In genomic region chr6:83853968-83854501, GRCh38 we compare ENCODE assay signal across 8 cellular contexts. TPM values are rescaled to one million over a fixed set of nuclear protein-coding genes. Genes with fewer than 3 reads are reported as not detected.
DNase-seq lines count a peak whose midpoint lies in the region; ATAC-seq and TF ChIP-seq lines count a peak whose summit lies in the region.

No MANE protein-coding gene starts in this region.

- DNase-seq in activated naive CD4-positive, alpha-beta T cell treated with anti-CD3 and anti-CD28 coated beads, Interleukin-2, amount 50 U/mL, for 72 hours (ENCODE audit: low spot score in 2 of 2) = no peak
- no peak for DNase-seq in activated naive CD4-positive, alpha-beta T cell treated with anti-CD3 and anti-CD28 coated beads, Interleukin-2, amount 50 U/mL, for 16 hours
- no peak for DNase-seq in thoracic aorta (ENCODE audit: low spot score)
- no peak for DNase-seq in mucosa of descending colon
- DNase-seq in activated naive CD4-positive, alpha-beta T cell (lab: John Stamatoyannopoulos, UW) = no peak

- no peak overlapping the region for H3K27ac Mint-ChIP-seq in activated naive CD4-positive, alpha-beta T cell treated with anti-CD3 and anti-CD28 coated beads, Interleukin-2, amount 50 U/mL, for 72 hours

- H3K27ac ChIP-seq in iPS-18a (ENCODE audit: low read length) (no peak overlapping the region), thoracic aorta (no peak overlapping the region)

- H3K36me3 ChIP-seq in iPS-18a (ENCODE audit: control insufficient read depth, low read depth, low read length) (no peaks in the 10 kb centered on the region), thoracic aorta (no peaks in the 10 kb centered on the region), mucosa of descending colon (ENCODE audit: low read depth) (no peaks in the 10 kb centered on the region)

- no peaks in the 10 kb centered on the region for H3K9me3 ChIP-seq in iPS-18a (ENCODE audit: control insufficient read depth, low read depth, low read length)
- no peaks in the 10 kb centered on the region for H3K9me3 ChIP-seq in thoracic aorta
- H3K9me3 ChIP-seq in mucosa of descending colon = no peaks in the 10 kb centered on the region

- no peak overlapping the region for H3K9ac ChIP-seq in iPS-18a (ENCODE audit: low read length)

- peaks cover 0 to 23% of the 10 kb centered on the region in 2 donors for H3K36me3 Mint-ChIP-seq in activated naive CD4-positive, alpha-beta T cell treated with anti-CD3 and anti-CD28 coated beads, Interleukin-2, amount 50 U/mL, for 72 hours

- no peak for TF ChIP-seq CTCF in thoracic aorta (IDR thresholded peaks at IDR 0.05)
- TF ChIP-seq CTCF in mucosa of descending colon (IDR thresholded peaks at IDR 0.05) = no peak

- H3K4me3 ChIP-seq in iPS-18a (ENCODE audit: low read length) = peak overlapping the region; percentile 75
- H3K4me3 ChIP-seq in thoracic aorta = peak overlapping the region; percentile 76
- H3K4me3 ChIP-seq in mucosa of descending colon = no peak overlapping the region

- H3K4me1 ChIP-seq in iPS-18a (ENCODE audit: control insufficient read depth, low read depth, low read length) (peaks cover 8% of the 10 kb centered on the region), thoracic aorta (ENCODE audit: control insufficient read depth in 1 of 2, low read depth in 2 of 2) (peaks cover 3 to 18% of the 10 kb centered on the region in 2 donors), mucosa of descending colon (ENCODE audit: low read depth) (peaks cover 12% of the 10 kb centered on the region)

- ATAC-seq in activated naive CD4-positive, alpha-beta T cell treated with anti-CD3 and anti-CD28 coated beads, Interleukin-2, amount 50 U/mL, for 72 hours = peak; percentile 4 to 15
- ATAC-seq in SK-N-SH treated with all-trans-retinoic acid at 6 μM for 48 hours = peak; percentile 51
- no peak for ATAC-seq in thoracic aorta (ENCODE audit: insufficient number of reproducible peaks, low FRiP score, low read depth)
- no peak for ATAC-seq in mucosa of descending colon
- ATAC-seq in GM19452 (IDR thresholded peaks at IDR 0.05; ENCODE audit: unreplicated experiment) = no peak

- H3K9me3 Mint-ChIP-seq in activated naive CD4-positive, alpha-beta T cell treated with anti-CD3 and anti-CD28 coated beads, Interleukin-2, amount 50 U/mL, for 72 hours = no peaks in the 10 kb centered on the region

- peaks cover 45% of the 10 kb centered on the region for H3K27me3 ChIP-seq in iPS-18a (ENCODE audit: control insufficient read depth, insufficient read depth, low read length)
- no peaks in the 10 kb centered on the region for H3K27me3 ChIP-seq in thoracic aorta (replicated peaks; ENCODE audit: insufficient read depth)

- intact Hi-C loops in mucosa of descending colon (cut with DNase I, micrococcal nuclease) = no loop called here

TF ChIP-seq in SK-N-SH treated with all-trans-retinoic acid at 6 μM for 48 hours, 23 proteins besides CTCF, POLR2A, EP300 and RAD21:
- TF ChIP-seq RARB (CRISPR knock-in tag; IDR thresholded peaks at IDR 0.05) = no peak

RNA-seq across cellular contexts. Expression of gene RIPPLY2, which starts 0.9 kb away (rescaled TPM):
- not detected for total RNA-seq in activated naive CD4-positive, alpha-beta T cell treated with anti-CD3 and anti-CD28 coated beads, Interleukin-2, amount 50 U/mL, for 72 hours
- total RNA-seq in thoracic aorta = not detected
- total RNA-seq in mucosa of descending colon = 1 to 10 TPM in 1 of 3 donors, not detected in 2; 1.3 TPM

RNA-seq across cellular contexts. Expression of gene CYB5R4, which starts 5.5 kb away (rescaled TPM):
- total RNA-seq in activated naive CD4-positive, alpha-beta T cell treated with anti-CD3 and anti-CD28 coated beads, Interleukin-2, amount 50 U/mL, for 72 hours = 10 to 100 TPM; 25.8 to 42.1 TPM
- total RNA-seq in thoracic aorta = 10 to 100 TPM in 1 of 2 donors, 1 to 10 TPM in 1; 9.1 to 16.2 TPM
- 10 to 100 TPM; 26.6 to 30.7 (median 29.0) TPM for total RNA-seq in mucosa of descending colon

Comparison
In these comparisons a context has a peak if more than half of its experiments do, and no peak if none do; other contexts are left out.
1. ATAC-seq: peak in activated naive CD4-positive, alpha-beta T cell treated with anti-CD3 and anti-CD28 coated beads, Interleukin-2, amount 50 U/mL, for 72 hours (2 of 2) and SK-N-SH treated with all-trans-retinoic acid at 6 μM for 48 hours (single experiment); none in thoracic aorta (single experiment), mucosa of descending colon (single experiment) and GM19452 (single experiment).